Comparison of ENCODE assay signal across 9 cellular contexts in genomic region chr3:108914774-108915641, GRCh38. TPM values are rescaled to one million over a fixed set of nuclear protein-coding genes. Genes with fewer than 3 reads are reported as not detected.
DNase-seq lines count a peak whose midpoint lies in the region; ATAC-seq and TF ChIP-seq lines count a peak whose summit lies in the region.
"Had no signal": no experiment of that assay in that cellular context is flagged by ENCODE, and none has a peak within 500 bp of the region (broad histone marks: within the 10 kb centered on the region; RNA-seq: fewer than 3 reads in every experiment).

No MANE protein-coding gene starts in this region.

- TF ChIP-seq CTCF in GM12872 (IDR thresholded peaks at IDR 0.05; ENCODE audit: insufficient read depth, low read depth, low read length) (peak; percentile 91), HCT116 (IDR thresholded peaks at IDR 0.05 in 2 of 3, conservative IDR thresholded peaks at IDR 0.05 in 1 of 3; ENCODE audit: borderline replicate concordance in 1 of 3, insufficient read depth in 1 of 3, low read depth in 2 of 3, low read length in 2 of 3) (peak; percentile 56 to 93 (median 86); a peak in 5 of 6 replicates)

- peak overlapping the region; percentile 13; the same call in 1 of the 2 replicates for H3K4me2 ChIP-seq in HCT116 (ENCODE audit: low read length)

- no peak for TF ChIP-seq POLR2A in HCT116 (IDR thresholded peaks at IDR 0.05; ENCODE audit: borderline replicate concordance, extremely low read depth, insufficient read depth, insufficient read length)

- CTCF ChIA-PET in HCT116 (lab: Charles Lee): interaction anchor here (0.6 to 1.8 kb wide), 23 partner anchors 9 to 427 kb away, joined by 3 to 14 read pairs (median 4); no protein-coding TSS in a partner anchor

- H3K27me3 ChIP-seq in HCT116 (ENCODE audit: insufficient read depth, low read length) (no peaks in the 10 kb centered on the region), SJCRH30 (0 out of 2 replicates have a peak, but pooled peaks cover 7% of the 10 kb centered on the region)
- H3K27me3 ChIP-seq: ovary had no signal

- no peak overlapping the region for H3K9ac ChIP-seq in HCT116 (ENCODE audit: low read length)

- intact Hi-C loops in HCT116 (cut with micrococcal nuclease): loop anchor here (1.0 to 5.0 kb wide), 3 partner anchors 167 to 426 kb away; no protein-coding TSS in a partner anchor

- no peaks in the 10 kb centered on the region for H3K79me2 ChIP-seq in HCT116 (ENCODE audit: insufficient read depth, low read length)

- BruUV-seq in HCT116 (replicated peaks; lab: Mats Ljungman, UMichigan): no TSS peak

- peak overlapping the region; percentile 87 for H2AFZ ChIP-seq in HCT116 (ENCODE audit: low read depth, low read length, poor library complexity, severe bottlenecking)

- H3K9me3 ChIP-seq in HCT116 (ENCODE audit: control insufficient read depth in 1 of 2, insufficient read depth in 1 of 2, low read depth in 1 of 2, low read length in 2 of 2) (no peaks in the 10 kb centered on the region), SJCRH30 (replicated peaks) (no peaks in the 10 kb centered on the region)
- H3K9me3 ChIP-seq: ovary had no signal

- peak; percentile 91 for ATAC-seq in HCT116

- peaks cover 4 to 23% of the 10 kb centered on the region in 2 experiments; a peak in 3 of 4 replicates for H3K4me1 ChIP-seq in HCT116 (ENCODE audit: control insufficient read depth in 1 of 2, insufficient read depth in 2 of 2, low read length in 2 of 2)
- H3K4me1 ChIP-seq in SJCRH30: no peaks in the 10 kb centered on the region

- POLR2A ChIA-PET in HCT116 (lab: Charles Lee): interaction anchor here (1.0 kb wide), 1 partner anchor 326 kb away, joined by 5 read pairs; the partner anchor contains the start of genes CIP2A and DZIP3

- DNase-seq in HCT116 (ENCODE audit: low read depth, low spot score) (peak; percentile 69), M059J (ENCODE audit: low read depth) (peak; percentile 77), SJCRH30 (peak; percentile 44 to 78), glomerular visceral epithelial cell (ENCODE audit: extremely low spot score) (peak; percentile 64), renal cortical epithelial cell (ENCODE audit: low read depth) (peak; percentile 67), GOT3 (lab: John Stamatoyannopoulos, UW) (no peak)
- peak; percentile 31 for DNase-seq in activated gamma-delta T cell treated with anti-CD3 and anti-CD28 coated beads, Interleukin-2, amount 50 U/mL, for 16 hours (ENCODE audit: low read depth)

- H3K27ac ChIP-seq in HCT116 (ENCODE audit: low read depth, low read length) (no peak overlapping the region), SJCRH30 (no peak overlapping the region)
- H3K27ac ChIP-seq: ovary had no signal

- H3K9me2 ChIP-seq in HCT116 (ENCODE audit: insufficient read depth): no peaks in the 10 kb centered on the region

- H3K4me3 ChIP-seq in HCT116 (replicated peaks in 1 of 2; ENCODE audit: low read depth in 1 of 2, low read length in 2 of 2): no peak overlapping the region
- H3K4me3 ChIP-seq in SJCRH30: no peak overlapping the region
- H3K4me3 ChIP-seq: ovary had no signal

- RAD21 ChIA-PET in HCT116 (lab: Charles Lee; ENCODE audit: low non-redundant PET in 1 of 2, low total read pairs in 2 of 2, uncharacterized antibody in 2 of 2, unreplicated experiment in 2 of 2): interaction anchor here (0.6 to 0.7 kb wide), 2 partner anchors 13 to 301 kb away, joined by 5 to 7 read pairs; no protein-coding TSS in a partner anchor

- H3K36me3 ChIP-seq in HCT116 (ENCODE audit: control insufficient read depth in 1 of 2, insufficient read depth in 2 of 2, low read length in 2 of 2) (no peaks in the 10 kb centered on the region), SJCRH30 (no peaks in the 10 kb centered on the region)
- H3K36me3 ChIP-seq: ovary had no signal

- TF ChIP-seq RAD21 in HCT116 (IDR thresholded peaks at IDR 0.05; ENCODE audit: low read depth): peak; percentile 89

- no peaks in the 10 kb centered on the region for H4K20me1 ChIP-seq in HCT116 (ENCODE audit: insufficient read depth)

TF ChIP-seq in HCT116, 20 proteins besides CTCF, POLR2A, EP300 and RAD21:
- peak; percentile 42; the same call in 1 of the 2 replicates for TF ChIP-seq MAX (IDR thresholded peaks at IDR 0.05)
- no peak for TF ChIP-seq ELF1 (IDR thresholded peaks at IDR 0.05; ENCODE audit: borderline replicate concordance, low read depth)

RNA-seq across cellular contexts. Expression of gene GUCA1C, which starts 38.7 kb away (rescaled TPM):
- total RNA-seq in HCT116 (2021; ENCODE audit: unreplicated experiment): not detected
- polyA plus RNA-seq in HCT116 (2012): not detected in 2 replicates
- 0.39 TPM in 1 of 2 replicates, not detected in the other for total RNA-seq in M059J (2014; rRNA removed; shearing (Covaris generic))
- not detected in 2 replicates for total RNA-seq in SJCRH30 (2014; rRNA removed; shearing (Covaris generic))
- total RNA-seq in renal cortical epithelial cell: 1.4 and 3.9 TPM in 2 replicates
- total RNA-seq: ovary had no signal
